9 cellular contexts compared by ENCODE assay signal in genomic region chr12:9674226-9674590, GRCh38. TPM values are rescaled to one million over a fixed set of nuclear protein-coding genes. Genes with fewer than 3 reads are reported as not detected.
DNase-seq lines count a peak whose midpoint lies in the region; ATAC-seq and TF ChIP-seq lines count a peak whose summit lies in the region.
"Had no signal": no experiment of that assay in that cellular context is flagged by ENCODE, and none has a peak within 500 bp of the region (broad histone marks: within the 10 kb centered on the region; RNA-seq: fewer than 3 reads in every experiment).

No MANE protein-coding gene starts in this region.

- peak overlapping the region; percentile 99 for H3K27ac Mint-ChIP-seq in activated CD8-positive, alpha-beta T cell treated with anti-CD3 and anti-CD28 coated beads for 36 hours
- peak overlapping the region; percentile 90 to 99 (median 95) for H3K27ac Mint-ChIP-seq in naive thymus-derived CD4-positive, alpha-beta T cell

- TF ChIP-seq CTCF in activated CD8-positive, alpha-beta T cell treated with anti-CD3 and anti-CD28 coated beads for 36 hours (IDR thresholded peaks at IDR 0.05): no peak
- no peak for TF ChIP-seq CTCF in psoas muscle (IDR thresholded peaks at IDR 0.05)

- H3K27me3 ChIP-seq in naive thymus-derived CD4-positive, alpha-beta T cell (ENCODE audit: control insufficient read depth in 2 of 2, insufficient read depth in 2 of 2, low read length in 2 of 2): no peaks in the 10 kb centered on the region
- H3K27me3 ChIP-seq in psoas muscle (ENCODE audit: insufficient read depth in 3 of 3, low read length in 2 of 3): no peaks in the 10 kb centered on the region

- 93 to 98% (median 94%) methylated on average over 2 of the region's 2 CpGs for WGBS in psoas muscle, 3 donors

- peaks cover 26 to 38% of the 10 kb centered on the region in 2 donors for H3K4me1 ChIP-seq in naive thymus-derived CD4-positive, alpha-beta T cell (ENCODE audit: control insufficient read depth in 2 of 2, insufficient read depth in 2 of 2, low read length in 2 of 2)
- H3K4me1 ChIP-seq in psoas muscle: no peaks in the 10 kb centered on the region

- no peaks in the 10 kb centered on the region for H3K27me3 Mint-ChIP-seq in activated CD8-positive, alpha-beta T cell treated with anti-CD3 and anti-CD28 coated beads for 36 hours
- H3K27me3 Mint-ChIP-seq in naive thymus-derived CD4-positive, alpha-beta T cell: peaks cover 0 to 8% (median 0%) of the 10 kb centered on the region in 5 donors

- intact Hi-C loops in activated CD8-positive, alpha-beta T cell treated with anti-CD3 and anti-CD28 coated beads for 36 hours (cut with micrococcal nuclease): loop anchor here (5.0 to 10.0 kb wide), 2 partner anchors 68 to 711 kb away; no protein-coding TSS in a partner anchor
- intact Hi-C loops in naive thymus-derived CD4-positive, alpha-beta T cell (cut with micrococcal nuclease): loop anchor here (1.0 to 2.0 kb wide), 5 partner anchors 8 to 67 kb away; no protein-coding TSS in a partner anchor
- intact Hi-C loops in psoas muscle (cut with DNase I): no loop called here

- H3K36me3 ChIP-seq in naive thymus-derived CD4-positive, alpha-beta T cell (ENCODE audit: control insufficient read depth in 2 of 3, insufficient read depth in 3 of 3, low read length in 3 of 3): no peaks in the 10 kb centered on the region
- H3K36me3 ChIP-seq in psoas muscle (ENCODE audit: insufficient read depth in 1 of 2, low read depth in 1 of 2): no peaks in the 10 kb centered on the region

- H3K4me3 ChIP-seq in naive thymus-derived CD4-positive, alpha-beta T cell (ENCODE audit: low read length): peak overlapping the region; percentile 80
- no peak overlapping the region for H3K4me3 ChIP-seq in psoas muscle

- H3K4me1 Mint-ChIP-seq in activated CD8-positive, alpha-beta T cell treated with anti-CD3 and anti-CD28 coated beads for 36 hours (ENCODE audit: low read depth): peaks cover 35% of the 10 kb centered on the region
- peaks cover 44 to 81% (median 68%) of the 10 kb centered on the region in 7 donors for H3K4me1 Mint-ChIP-seq in naive thymus-derived CD4-positive, alpha-beta T cell

- H3K36me3 Mint-ChIP-seq in activated CD8-positive, alpha-beta T cell treated with anti-CD3 and anti-CD28 coated beads for 36 hours (ENCODE audit: low read depth): peaks cover 94% of the 10 kb centered on the region
- peaks cover 9 to 82% (median 56%) of the 10 kb centered on the region in 5 donors for H3K36me3 Mint-ChIP-seq in naive thymus-derived CD4-positive, alpha-beta T cell

- H3K4me3 Mint-ChIP-seq in activated CD8-positive, alpha-beta T cell treated with anti-CD3 and anti-CD28 coated beads for 36 hours: peak overlapping the region; percentile 94
- peak overlapping the region; percentile 89 to 99 (median 92) for H3K4me3 Mint-ChIP-seq in naive thymus-derived CD4-positive, alpha-beta T cell

- no peaks in the 10 kb centered on the region for H3K9me3 Mint-ChIP-seq in activated CD8-positive, alpha-beta T cell treated with anti-CD3 and anti-CD28 coated beads for 36 hours
- peaks cover 0 to 8% (median 5%) of the 10 kb centered on the region in 11 donors for H3K9me3 Mint-ChIP-seq in naive thymus-derived CD4-positive, alpha-beta T cell

- POLR2A ChIA-PET in activated CD8-positive, alpha-beta T cell treated with anti-CD3 and anti-CD28 coated beads for 36 hours (lab: Charles Lee): interaction anchor here (0.6 to 20.1 kb wide), 19 partner anchors 8 to 884 kb away, joined by 3 to 752 read pairs (median 4); partner anchors contain the start of genes CD69, CLEC2B, CLEC2D and CLECL1
- POLR2A ChIA-PET in naive thymus-derived CD4-positive, alpha-beta T cell (lab: Charles Lee): interaction anchor here (0.6 to 20.5 kb wide), 18 partner anchors 9 to 1738 kb away, joined by 3 to 686 read pairs (median 6); partner anchors contain the start of genes CD69, CLEC2B, CLEC2D and SLC2A3

- DNase-seq in activated CD8-positive, alpha-beta T cell treated with anti-CD3 and anti-CD28 coated beads for 36 hours: peak; percentile 64
- peak in 6 of 9 donors; percentile 28 to 57 (median 56) for DNase-seq in naive thymus-derived CD4-positive, alpha-beta T cell
- DNase-seq in HUDEP-2 (lab: John Stamatoyannopoulos, UW; ENCODE audit: unreplicated experiment in 76 of 76) (no peak), amniotic stem cell (lab: John Stamatoyannopoulos, UW) (no peak), psoas muscle (no peak), NCI-H2107 treated with DMSO at 0.1 percent for 48 hours (lab: John Stamatoyannopoulos, UW; ENCODE audit: unreplicated experiment) (no peak)
- DNase-seq: NCI-H1417 treated with DMSO at 0.1 percent for 48 hours had no signal

- H3K27ac ChIP-seq in naive thymus-derived CD4-positive, alpha-beta T cell (ENCODE audit: low read depth, low read length): peak overlapping the region; percentile 83
- H3K27ac ChIP-seq in psoas muscle: no peak overlapping the region

- ATAC-seq in GM18517 (IDR thresholded peaks at IDR 0.05; ENCODE audit: unreplicated experiment) (peak; percentile 30), HG02763 (IDR thresholded peaks at IDR 0.05; ENCODE audit: unreplicated experiment) (peak; percentile 11), psoas muscle (no peak)
- peak; percentile 25 for ATAC-seq in activated CD8-positive, alpha-beta T cell treated with anti-CD3 and anti-CD28 coated beads for 36 hours
- ATAC-seq in naive thymus-derived CD4-positive, alpha-beta T cell: peak; percentile 27

- CTCF ChIA-PET in activated CD8-positive, alpha-beta T cell treated with anti-CD3 and anti-CD28 coated beads for 36 hours (lab: Charles Lee): interaction anchor here (1.1 to 4.9 kb wide), 6 partner anchors 15 to 84 kb away, joined by 3 to 18 read pairs (median 4); no protein-coding TSS in a partner anchor
- CTCF ChIA-PET in naive thymus-derived CD4-positive, alpha-beta T cell (lab: Charles Lee): interaction anchor here (0.7 to 1.6 kb wide), 5 partner anchors 9 to 34 kb away, joined by 3 to 7 read pairs (median 4); no protein-coding TSS in a partner anchor

- H3K9me3 ChIP-seq in naive thymus-derived CD4-positive, alpha-beta T cell (ENCODE audit: control insufficient read depth in 2 of 3, low read length in 3 of 3): no peaks in the 10 kb centered on the region
- peaks cover 5% of the 10 kb centered on the region for H3K9me3 ChIP-seq in psoas muscle

RNA-seq across cellular contexts. Expression of gene CLEC2D, which starts 4.7 kb away (rescaled TPM):
- total RNA-seq in activated CD8-positive, alpha-beta T cell treated with anti-CD3 and anti-CD28 coated beads for 36 hours: 100 to 1,000 TPM; 240 to 259 TPM
- 100 to 1,000 TPM; 182 to 378 (median 327) TPM for total RNA-seq in naive thymus-derived CD4-positive, alpha-beta T cell
- polyA plus RNA-seq in naive thymus-derived CD4-positive, alpha-beta T cell: 100 to 1,000 TPM; 319 to 323 TPM
- 1 to 10 TPM in 3 of 4 donors, under 1 TPM in 1; 0.97 to 2.5 (median 1.6) TPM for total RNA-seq in psoas muscle
- polyA plus RNA-seq in psoas muscle: under 1 TPM; 0.42 to 0.59 (median 0.56) TPM

RNA-seq across cellular contexts. Expression of gene CLECL1, which starts 58.7 kb away (rescaled TPM):
- 1 to 10 TPM; 6.0 to 8.5 TPM for total RNA-seq in activated CD8-positive, alpha-beta T cell treated with anti-CD3 and anti-CD28 coated beads for 36 hours
- total RNA-seq in naive thymus-derived CD4-positive, alpha-beta T cell: 1 to 10 TPM in 2 of 5 experiments, under 1 TPM in 1, not detected in 2; 0.43 to 6.1 (median 2.5) TPM
- under 1 TPM; 0.38 to 0.39 TPM for polyA plus RNA-seq in naive thymus-derived CD4-positive, alpha-beta T cell
- under 1 TPM in 1 of 4 donors, not detected in 3; 0.42 TPM for total RNA-seq in psoas muscle
- polyA plus RNA-seq in psoas muscle: under 1 TPM in 2 of 3 donors, not detected in 1; 0.10 to 0.28 TPM

Comparison
In these comparisons a context has a peak if more than half of its experiments do, and no peak if none do; other contexts are left out.
1. ATAC-seq: peak in GM18517 (single experiment), HG02763 (single experiment), activated CD8-positive, alpha-beta T cell treated with anti-CD3 and anti-CD28 coated beads for 36 hours (single experiment) and naive thymus-derived CD4-positive, alpha-beta T cell (single experiment); none in psoas muscle (0 of 4).
2. DNase-seq: peak in activated CD8-positive, alpha-beta T cell treated with anti-CD3 and anti-CD28 coated beads for 36 hours (single experiment) and naive thymus-derived CD4-positive, alpha-beta T cell (6 of 9); none in HUDEP-2 (0 of 76), amniotic stem cell (single experiment), psoas muscle (0 of 2) and NCI-H2107 treated with DMSO at 0.1 percent for 48 hours (single experiment).
3. RNA of gene CLEC2D, which starts 4.7 kb away (total RNA-seq): 182 to 378 TPM in naive thymus-derived CD4-positive, alpha-beta T cell and 240 to 259 TPM in activated CD8-positive, alpha-beta T cell treated with anti-CD3 and anti-CD28 coated beads for 36 hours; 0.97 to 2.5 TPM in psoas muscle; every median in the first group is over 10 times any median in the second.
4. intact Hi-C loops: an anchor here in activated CD8-positive, alpha-beta T cell treated with anti-CD3 and anti-CD28 coated beads for 36 hours (5.0 to 10.0 kb wide) and naive thymus-derived CD4-positive, alpha-beta T cell (1.0 to 2.0 kb wide); none called in psoas muscle.